In the genomic region with DNA sequence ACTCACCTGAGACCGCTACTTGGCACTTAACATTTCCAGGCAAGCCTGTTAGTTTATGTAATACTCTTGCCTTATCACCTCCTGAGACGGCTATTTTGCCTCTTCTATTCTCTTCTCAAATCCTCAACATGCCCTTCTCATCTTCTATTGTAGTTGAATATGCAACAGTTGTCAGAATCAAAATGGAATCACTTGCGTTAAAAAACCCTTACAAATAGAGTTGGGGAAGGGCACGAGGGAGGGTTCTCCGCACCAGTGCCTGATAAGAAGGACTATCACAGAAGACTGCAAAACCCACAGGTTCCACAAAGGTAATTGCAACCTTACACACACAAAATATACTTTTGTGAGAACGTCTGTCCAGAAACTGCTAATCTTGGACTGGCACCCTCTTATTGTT, we compare ENCODE assay signal across 2 cellular contexts.
A peak's percentile ranks its signal among the peaks of the same experiment; 100 is the strongest.
TF ChIP-seq lines count a peak whose summit lies in the region.

No MANE protein-coding gene starts in this region.

TF ChIP-seq in K562, 482 proteins besides CTCF, POLR2A, EP300 and RAD21:
- TF ChIP-seq EHMT2 (IDR thresholded peaks at IDR 0.05) = no peak
- TF ChIP-seq PURB (CRISPR knock-in tag; IDR thresholded peaks at IDR 0.05; ENCODE audit: low read depth) = no peak
- no peak for TF ChIP-seq HDGF (IDR thresholded peaks at IDR 0.05)
- TF ChIP-seq NR4A1 (CRISPR knock-in tag; IDR thresholded peaks at IDR 0.05) = no peak
- TF ChIP-seq NR4A1 (tag; IDR thresholded peaks at IDR 0.05) = 0 out of 2 replicates have a peak, but pooled peaks have one; percentile 54
- no peak for TF ChIP-seq PHF21A (IDR thresholded peaks at IDR 0.05; ENCODE audit: borderline replicate concordance, low read depth)
- TF ChIP-seq ZC3H11A (IDR thresholded peaks at IDR 0.05; ENCODE audit: low read depth, low read length) = no peak
- TF ChIP-seq HDAC2 (IDR thresholded peaks at IDR 0.05) = no peak
- no peak for TF ChIP-seq CC2D1A (IDR thresholded peaks at IDR 0.05)
- TF ChIP-seq, protein P1, sequence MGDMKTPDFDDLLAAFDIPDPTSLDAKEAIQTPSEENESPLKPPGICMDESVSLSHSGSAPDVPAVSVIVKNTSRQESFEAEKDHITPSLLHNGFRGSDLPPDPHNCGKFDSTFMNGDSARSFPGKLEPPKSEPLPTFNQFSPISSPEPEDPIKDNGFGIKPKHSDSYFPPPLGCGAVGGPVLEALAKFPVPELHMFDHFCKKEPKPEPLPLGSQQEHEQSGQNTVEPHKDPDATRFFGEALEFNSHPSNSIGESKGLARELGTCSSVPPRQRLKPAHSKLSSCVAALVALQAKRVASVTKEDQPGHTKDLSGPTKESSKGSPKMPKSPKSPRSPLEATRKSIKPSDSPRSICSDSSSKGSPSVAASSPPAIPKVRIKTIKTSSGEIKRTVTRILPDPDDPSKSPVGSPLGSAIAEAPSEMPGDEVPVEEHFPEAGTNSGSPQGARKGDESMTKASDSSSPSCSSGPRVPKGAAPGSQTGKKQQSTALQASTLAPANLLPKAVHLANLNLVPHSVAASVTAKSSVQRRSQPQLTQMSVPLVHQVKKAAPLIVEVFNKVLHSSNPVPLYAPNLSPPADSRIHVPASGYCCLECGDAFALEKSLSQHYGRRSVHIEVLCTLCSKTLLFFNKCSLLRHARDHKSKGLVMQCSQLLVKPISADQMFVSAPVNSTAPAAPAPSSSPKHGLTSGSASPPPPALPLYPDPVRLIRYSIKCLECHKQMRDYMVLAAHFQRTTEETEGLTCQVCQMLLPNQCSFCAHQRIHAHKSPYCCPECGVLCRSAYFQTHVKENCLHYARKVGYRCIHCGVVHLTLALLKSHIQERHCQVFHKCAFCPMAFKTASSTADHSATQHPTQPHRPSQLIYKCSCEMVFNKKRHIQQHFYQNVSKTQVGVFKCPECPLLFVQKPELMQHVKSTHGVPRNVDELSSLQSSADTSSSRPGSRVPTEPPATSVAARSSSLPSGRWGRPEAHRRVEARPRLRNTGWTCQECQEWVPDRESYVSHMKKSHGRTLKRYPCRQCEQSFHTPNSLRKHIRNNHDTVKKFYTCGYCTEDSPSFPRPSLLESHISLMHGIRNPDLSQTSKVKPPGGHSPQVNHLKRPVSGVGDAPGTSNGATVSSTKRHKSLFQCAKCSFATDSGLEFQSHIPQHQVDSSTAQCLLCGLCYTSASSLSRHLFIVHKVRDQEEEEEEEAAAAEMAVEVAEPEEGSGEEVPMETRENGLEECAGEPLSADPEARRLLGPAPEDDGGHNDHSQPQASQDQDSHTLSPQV (IDR thresholded peaks at IDR 0.05) = peak; percentile 56; the same call in 1 of the 2 replicates
- TF ChIP-seq ZNF224 (CRISPR knock-in tag; IDR thresholded peaks at IDR 0.05) = no peak
- no peak for TF ChIP-seq ZNF133 (CRISPR knock-in tag; IDR thresholded peaks at IDR 0.05)
- no peak for TF ChIP-seq NR3C1 (CRISPR knock-in tag; IDR thresholded peaks at IDR 0.05)
- TF ChIP-seq ZSCAN29 (IDR thresholded peaks at IDR 0.05) = no peak
- TF ChIP-seq ZNF134 (CRISPR knock-in tag; conservative IDR thresholded peaks at IDR 0.05) = no peak
- TF ChIP-seq, protein P2, sequence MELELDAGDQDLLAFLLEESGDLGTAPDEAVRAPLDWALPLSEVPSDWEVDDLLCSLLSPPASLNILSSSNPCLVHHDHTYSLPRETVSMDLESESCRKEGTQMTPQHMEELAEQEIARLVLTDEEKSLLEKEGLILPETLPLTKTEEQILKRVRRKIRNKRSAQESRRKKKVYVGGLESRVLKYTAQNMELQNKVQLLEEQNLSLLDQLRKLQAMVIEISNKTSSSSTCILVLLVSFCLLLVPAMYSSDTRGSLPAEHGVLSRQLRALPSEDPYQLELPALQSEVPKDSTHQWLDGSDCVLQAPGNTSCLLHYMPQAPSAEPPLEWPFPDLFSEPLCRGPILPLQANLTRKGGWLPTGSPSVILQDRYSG (tag; conservative IDR thresholded peaks at IDR 0.05; ENCODE audit: low read depth) = peak; percentile 56; the same call in 1 of the 2 replicates
- TF ChIP-seq SIN3A (IDR thresholded peaks at IDR 0.05; ENCODE audit: borderline replicate concordance in 2 of 2, control insufficient read depth in 1 of 2, low read depth in 2 of 2, low read length in 2 of 2) = no peak
- no peak for TF ChIP-seq STAG1 (CRISPR knock-in tag; IDR thresholded peaks at IDR 0.05; ENCODE audit: borderline replicate concordance)
TF ChIP-seq in K562: peak in this region for 3.

TF ChIP-seq in H1, 55 proteins besides CTCF, POLR2A, EP300 and RAD21:
- TF ChIP-seq SP4 (IDR thresholded peaks at IDR 0.05; ENCODE audit: low read length) (no peak), CBX8 (IDR thresholded peaks at IDR 0.05; ENCODE audit: borderline replicate concordance, low read depth, low read length) (no peak), SIN3A (conservative IDR thresholded peaks at IDR 0.05 in 1 of 2, IDR thresholded peaks at IDR 0.05 in 1 of 2; ENCODE audit: low read depth in 1 of 2, low read length in 2 of 2) (no peak), CHD1 (IDR thresholded peaks at IDR 0.05; ENCODE audit: low read depth, low read length) (no peak), HDAC6 (IDR thresholded peaks at IDR 0.05; ENCODE audit: low read depth, low read length) (no peak), ASH2L (IDR thresholded peaks at IDR 0.05; ENCODE audit: low read length) (no peak), NRF1 (IDR thresholded peaks at IDR 0.05; ENCODE audit: low read depth, low read length) (no peak), RFX5 (IDR thresholded peaks at IDR 0.05; ENCODE audit: borderline replicate concordance, low read depth, low read length) (no peak), RNF2 (IDR thresholded peaks at IDR 0.05; ENCODE audit: borderline replicate concordance, low read depth, low read length, missing control alignments, poor library complexity, severe bottlenecking) (no peak), BACH1 (IDR thresholded peaks at IDR 0.05; ENCODE audit: low read length) (no peak), GABPA (IDR thresholded peaks at IDR 0.05; ENCODE audit: borderline replicate concordance, insufficient read depth, low read length) (no peak), PHF8 (conservative IDR thresholded peaks at IDR 0.05; ENCODE audit: low read depth, low read length) (no peak), SRF (IDR thresholded peaks at IDR 0.05; ENCODE audit: low read depth, low read length) (no peak), TAF1 (IDR thresholded peaks at IDR 0.05; ENCODE audit: low read depth, low read length) (no peak)
- TF ChIP-seq, protein P3, sequence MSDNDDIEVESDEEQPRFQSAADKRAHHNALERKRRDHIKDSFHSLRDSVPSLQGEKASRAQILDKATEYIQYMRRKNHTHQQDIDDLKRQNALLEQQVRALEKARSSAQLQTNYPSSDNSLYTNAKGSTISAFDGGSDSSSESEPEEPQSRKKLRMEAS (IDR thresholded peaks at IDR 0.05) = no peak
